In the genomic region with DNA sequence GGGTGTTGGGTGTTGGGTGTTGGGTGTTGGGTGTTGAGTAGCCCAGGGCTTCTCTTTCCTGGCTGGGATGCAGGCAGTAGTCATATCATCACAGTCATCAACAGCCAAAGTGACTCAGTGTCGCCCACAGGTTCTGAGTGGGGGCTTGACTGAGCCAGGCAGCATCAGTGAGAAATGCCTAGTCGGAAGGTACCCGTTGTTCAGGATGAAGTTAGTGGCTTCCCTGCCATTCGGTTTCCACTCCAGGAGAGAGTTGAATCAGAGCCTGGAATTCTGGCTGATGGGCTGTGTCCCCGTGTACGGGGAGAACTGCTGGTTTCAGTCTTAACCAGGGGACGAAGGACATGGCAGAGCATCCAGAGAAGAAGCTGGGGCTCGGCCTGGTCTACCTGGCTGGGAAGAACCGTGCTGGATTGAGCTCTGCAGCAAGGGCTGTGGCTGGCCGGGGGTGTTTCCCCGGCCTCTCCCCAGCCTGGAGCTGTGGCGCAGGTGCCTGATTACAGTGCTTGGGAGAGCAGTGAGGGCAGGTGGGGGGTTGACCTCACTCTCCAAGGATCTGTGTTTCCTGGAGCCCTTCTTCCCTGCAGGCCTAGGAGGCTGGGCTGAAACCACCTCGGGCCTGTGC, we compare ENCODE assay signal across 18 cellular contexts. TPM values are rescaled to one million over a fixed set of nuclear protein-coding genes. Genes with fewer than 3 reads are reported as not detected.
DNase-seq lines count a peak whose midpoint lies in the region; ATAC-seq and TF ChIP-seq lines count a peak whose summit lies in the region.
"Had no signal": no experiment of that assay in that cellular context is flagged by ENCODE, and none has a peak within 500 bp of the region (broad histone marks: within the 10 kb centered on the region; RNA-seq: fewer than 3 reads in every experiment).

No MANE protein-coding gene starts in this region.

- ATAC-seq in WTC11 (peak; percentile 34), upper lobe of right lung (no peak), GM19351 (IDR thresholded peaks at IDR 0.05; ENCODE audit: unreplicated experiment) (no peak)
- ATAC-seq: activated naive CD4-positive, alpha-beta T cell treated with anti-CD3 and anti-CD28 coated beads, Interleukin-2, amount 50 U/mL, for 72 hours; stimulated activated naive B cell treated with anti-CD40 and anti-IgM and Interleukin-4, amounts not matched to agents 10 μg/mL and 1 μg/mL and 100 μg/mL, for 72 hours had no signal

- H3K27ac ChIP-seq in upper lobe of right lung, result no peak overlapping the region
- H3K27ac ChIP-seq: ovary had no signal

- intact Hi-C loops in upper lobe of right lung (cut with DNase I), result no loop called here

- peaks cover 6% of the 10 kb centered on the region for H3K4me1 ChIP-seq in upper lobe of right lung
- H3K4me1 ChIP-seq: HAP-1 had no signal

- H3K4me3 ChIP-seq in upper lobe of right lung, result no peak overlapping the region
- H3K4me3 ChIP-seq: HAP-1, lung, ovary had no signal

- POLR2A ChIA-PET in WTC11 (lab: Charles Lee), result interaction anchor here (0.9 kb wide), 1 partner anchor 9 kb away, joined by 3 read pairs; no protein-coding TSS in a partner anchor

- H3K36me3 ChIP-seq in upper lobe of right lung, result no peaks in the 10 kb centered on the region
- H3K36me3 ChIP-seq: HAP-1, ovary had no signal

- no peaks in the 10 kb centered on the region for H3K27me3 ChIP-seq in upper lobe of right lung
- H3K27me3 ChIP-seq: ovary had no signal

- no peaks in the 10 kb centered on the region for H3K9me3 ChIP-seq in upper lobe of right lung
- H3K9me3 ChIP-seq: HAP-1, ovary had no signal

- peaks cover 4% of the 10 kb centered on the region for H3K9me3 Mint-ChIP-seq in WTC11
- H3K9me3 Mint-ChIP-seq: activated naive CD4-positive, alpha-beta T cell treated with anti-CD3 and anti-CD28 coated beads, Interleukin-2, amount 50 U/mL, for 72 hours; central memory CD8-positive, alpha-beta T cell; stimulated activated naive B cell treated with anti-CD40 and anti-IgM and Interleukin-4, amounts not matched to agents 10 μg/mL and 1 μg/mL and 100 μg/mL, for 72 hours had no signal

- no peaks in the 10 kb centered on the region for H3K36me3 Mint-ChIP-seq in WTC11
- H3K36me3 Mint-ChIP-seq: activated naive CD4-positive, alpha-beta T cell treated with anti-CD3 and anti-CD28 coated beads, Interleukin-2, amount 50 U/mL, for 72 hours; IgD-negative memory B cell; stimulated activated naive B cell treated with anti-CD40 and anti-IgM and Interleukin-4, amounts not matched to agents 10 μg/mL and 1 μg/mL and 100 μg/mL, for 72 hours had no signal

- TF ChIP-seq CTCF in WTC11 (IDR thresholded peaks at IDR 0.05) (no peak), upper lobe of right lung (IDR thresholded peaks at IDR 0.05) (no peak)

- H3K4me1 Mint-ChIP-seq in WTC11, result peaks cover 71% of the 10 kb centered on the region
- H3K4me1 Mint-ChIP-seq: IgD-negative memory B cell; stimulated activated naive B cell treated with anti-CD40 and anti-IgM and Interleukin-4, amounts not matched to agents 10 μg/mL and 1 μg/mL and 100 μg/mL, for 72 hours had no signal

- DNase-seq in stimulated activated CD4-positive, alpha-beta T cell treated with anti-CD3 and anti-CD28 coated beads, Interleukin-15, amount 100 ng/mL, for 24 hours, result peak; percentile 11
- DNase-seq in stimulated activated CD4-positive, alpha-beta T cell treated with anti-CD3 and anti-CD28 coated beads, Interleukin-2, amount 100 ng/mL, for 24 hours, result no peak
- DNase-seq in WTC11 (ENCODE audit: low spot score) (peak; percentile 22), mesenteric fat pad (ENCODE audit: low spot score) (peak; percentile 64), upper lobe of right lung (peak; percentile 49), NCI-H187 (lab: John Stamatoyannopoulos, UW) (no peak), NCI-H2107 (lab: John Stamatoyannopoulos, UW) (no peak)
- DNase-seq: DND-41; erythroblast; NCI-H1436; stimulated activated naive B cell treated with anti-CD40 and anti-IgM and Interleukin-4, amounts not matched to agents 10 μg/mL and 1 μg/mL and 100 μg/mL, for 72 hours had no signal

- H3K27ac Mint-ChIP-seq in WTC11, result peak overlapping the region; percentile 93
- H3K27ac Mint-ChIP-seq: activated naive CD4-positive, alpha-beta T cell treated with anti-CD3 and anti-CD28 coated beads, Interleukin-2, amount 50 U/mL, for 72 hours; IgD-negative memory B cell; stimulated activated naive B cell treated with anti-CD40 and anti-IgM and Interleukin-4, amounts not matched to agents 10 μg/mL and 1 μg/mL and 100 μg/mL, for 72 hours had no signal

- no peaks in the 10 kb centered on the region for H3K27me3 Mint-ChIP-seq in WTC11 (ENCODE audit: low read depth)
- H3K27me3 Mint-ChIP-seq: central memory CD8-positive, alpha-beta T cell; IgD-negative memory B cell had no signal

- no peak overlapping the region for H3K4me3 Mint-ChIP-seq in WTC11
- H3K4me3 Mint-ChIP-seq: central memory CD8-positive, alpha-beta T cell; IgD-negative memory B cell; stimulated activated naive B cell treated with anti-CD40 and anti-IgM and Interleukin-4, amounts not matched to agents 10 μg/mL and 1 μg/mL and 100 μg/mL, for 72 hours had no signal

- CTCF ChIA-PET in WTC11 (lab: Charles Lee), result interaction anchor here (0.7 to 2.4 kb wide), 2 partner anchors 9 to 51 kb away, joined by 3 to 9 read pairs; no protein-coding TSS in a partner anchor

TF ChIP-seq in WTC11, 78 proteins besides CTCF, POLR2A, EP300 and RAD21:
- TF ChIP-seq NFATC4 (CRISPR knock-in tag; IDR thresholded peaks at IDR 0.05), result no peak
TF ChIP-seq in WTC11: peak in this region for 0.

RNA-seq across cellular contexts. Expression of gene AGAP1, which starts 49.4 kb away (rescaled TPM):
- total RNA-seq in WTC11 (2021), result 46.2 to 49.3 TPM (median 49.1 TPM) in 3 replicates
- 26.5 TPM for total RNA-seq in mesenteric fat pad
- 33.4 TPM for total RNA-seq in upper lobe of right lung

Comparison
In these comparisons a context has a peak if more than half of its experiments do, and no peak if none do; other contexts are left out.
1. DNase-seq: peak in stimulated activated CD4-positive, alpha-beta T cell treated with anti-CD3 and anti-CD28 coated beads, Interleukin-15, amount 100 ng/mL, for 24 hours (single experiment), WTC11 (single experiment), mesenteric fat pad (single experiment) and upper lobe of right lung (single experiment); none in stimulated activated CD4-positive, alpha-beta T cell treated with anti-CD3 and anti-CD28 coated beads, Interleukin-2, amount 100 ng/mL, for 24 hours (0 of 2), NCI-H187 (0 of 2) and NCI-H2107 (single experiment).